Comparison of ENCODE assay signal across 1 cellular context in genomic region chr9:131503626-131504465, GRCh38.
A peak's percentile ranks its signal among the peaks of the same experiment; 100 is the strongest.
TF ChIP-seq lines count a peak whose summit lies in the region.

No MANE protein-coding gene starts in this region.

TF ChIP-seq in HEK293, 187 proteins besides CTCF, POLR2A, EP300 and RAD21 (continued from another document):
- TF ChIP-seq, protein P1, sequence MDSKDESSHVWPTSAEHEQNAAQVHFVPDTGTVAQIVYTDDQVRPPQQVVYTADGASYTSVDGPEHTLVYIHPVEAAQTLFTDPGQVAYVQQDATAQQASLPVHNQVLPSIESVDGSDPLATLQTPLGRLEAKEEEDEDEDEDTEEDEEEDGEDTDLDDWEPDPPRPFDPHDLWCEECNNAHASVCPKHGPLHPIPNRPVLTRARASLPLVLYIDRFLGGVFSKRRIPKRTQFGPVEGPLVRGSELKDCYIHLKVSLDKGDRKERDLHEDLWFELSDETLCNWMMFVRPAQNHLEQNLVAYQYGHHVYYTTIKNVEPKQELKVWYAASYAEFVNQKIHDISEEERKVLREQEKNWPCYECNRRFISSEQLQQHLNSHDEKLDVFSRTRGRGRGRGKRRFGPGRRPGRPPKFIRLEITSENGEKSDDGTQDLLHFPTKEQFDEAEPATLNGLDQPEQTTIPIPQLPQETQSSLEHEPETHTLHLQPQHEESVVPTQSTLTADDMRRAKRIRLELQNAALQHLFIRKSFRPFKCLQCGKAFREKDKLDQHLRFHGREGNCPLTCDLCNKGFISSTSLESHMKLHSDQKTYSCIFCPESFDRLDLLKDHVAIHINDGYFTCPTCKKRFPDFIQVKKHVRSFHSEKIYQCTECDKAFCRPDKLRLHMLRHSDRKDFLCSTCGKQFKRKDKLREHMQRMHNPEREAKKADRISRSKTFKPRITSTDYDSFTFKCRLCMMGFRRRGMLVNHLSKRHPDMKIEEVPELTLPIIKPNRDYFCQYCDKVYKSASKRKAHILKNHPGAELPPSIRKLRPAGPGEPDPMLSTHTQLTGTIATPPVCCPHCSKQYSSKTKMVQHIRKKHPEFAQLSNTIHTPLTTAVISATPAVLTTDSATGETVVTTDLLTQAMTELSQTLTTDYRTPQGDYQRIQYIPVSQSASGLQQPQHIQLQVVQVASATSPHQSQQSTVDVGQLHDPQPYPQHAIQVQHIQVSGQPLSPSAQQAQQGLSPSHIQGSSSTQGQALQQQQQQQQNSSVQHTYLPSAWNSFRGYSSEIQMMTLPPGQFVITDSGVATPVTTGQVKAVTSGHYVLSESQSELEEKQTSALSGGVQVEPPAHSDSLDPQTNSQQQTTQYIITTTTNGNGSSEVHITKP (tag by site-specific recombination; IDR thresholded peaks at IDR 0.05): peak; percentile 15; the same call in 1 of the 2 replicates
- TF ChIP-seq BCL11A (tag by site-specific recombination; IDR thresholded peaks at IDR 0.05; ENCODE audit: low read depth) (no peak), ZNF76 (tag by site-specific recombination; IDR thresholded peaks at IDR 0.05; ENCODE audit: borderline replicate concordance, low read depth) (peak; percentile 30; the same call in 1 of the 2 replicates), ZNF600 (tag by site-specific recombination; IDR thresholded peaks at IDR 0.05) (peak; percentile 59; the same call in 1 of the 2 replicates), ZNF214 (tag by site-specific recombination; IDR thresholded peaks at IDR 0.05; ENCODE audit: borderline replicate concordance) (no peak), ZBTB21 (tag by site-specific recombination; IDR thresholded peaks at IDR 0.05) (no peak), MZF1 (tag by site-specific recombination; IDR thresholded peaks at IDR 0.05; ENCODE audit: borderline replicate concordance) (peak; percentile 61; the same call in 1 of the 2 replicates), ZNF626 (tag by site-specific recombination; IDR thresholded peaks at IDR 0.05) (no peak), ZBTB8A (tag by site-specific recombination; IDR thresholded peaks at IDR 0.05) (peak; percentile 48), ZNF341 (tag by site-specific recombination; IDR thresholded peaks at IDR 0.05; ENCODE audit: low read depth) (no peak), ZNF155 (tag by site-specific recombination; IDR thresholded peaks at IDR 0.05) (no peak), PRDM1 (tag by site-specific recombination; IDR thresholded peaks at IDR 0.05) (peak; percentile 64; the same call in 1 of the 2 replicates), WT1 (tag by site-specific recombination; IDR thresholded peaks at IDR 0.05) (no peak), ZFP41 (tag by site-specific recombination; IDR thresholded peaks at IDR 0.05; ENCODE audit: borderline replicate concordance) (no peak), ZNF423 (tag by site-specific recombination; IDR thresholded peaks at IDR 0.05) (peak; percentile 42; the same call in 1 of the 2 replicates), PRDM4 (tag by site-specific recombination; IDR thresholded peaks at IDR 0.05) (no peak), OSR2 (tag by site-specific recombination; IDR thresholded peaks at IDR 0.05) (0 out of 2 replicates have a peak, but pooled peaks have one; percentile 7), ZNF184 (tag by site-specific recombination; IDR thresholded peaks at IDR 0.05) (no peak), ZNF664 (tag by site-specific recombination; IDR thresholded peaks at IDR 0.05) (no peak), ZNF202 (tag by site-specific recombination; IDR thresholded peaks at IDR 0.05; ENCODE audit: borderline replicate concordance) (no peak), ZNF2 (tag by site-specific recombination; IDR thresholded peaks at IDR 0.05) (no peak), ZNF138 (tag by site-specific recombination; IDR thresholded peaks at IDR 0.05; ENCODE audit: borderline replicate concordance) (no peak)
- TF ChIP-seq, protein P2, sequence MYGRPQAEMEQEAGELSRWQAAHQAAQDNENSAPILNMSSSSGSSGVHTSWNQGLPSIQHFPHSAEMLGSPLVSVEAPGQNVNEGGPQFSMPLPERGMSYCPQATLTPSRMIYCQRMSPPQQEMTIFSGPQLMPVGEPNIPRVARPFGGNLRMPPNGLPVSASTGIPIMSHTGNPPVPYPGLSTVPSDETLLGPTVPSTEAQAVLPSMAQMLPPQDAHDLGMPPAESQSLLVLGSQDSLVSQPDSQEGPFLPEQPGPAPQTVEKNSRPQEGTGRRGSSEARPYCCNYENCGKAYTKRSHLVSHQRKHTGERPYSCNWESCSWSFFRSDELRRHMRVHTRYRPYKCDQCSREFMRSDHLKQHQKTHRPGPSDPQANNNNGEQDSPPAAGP (tag by site-specific recombination; IDR thresholded peaks at IDR 0.05): no peak
- TF ChIP-seq, protein P3, sequence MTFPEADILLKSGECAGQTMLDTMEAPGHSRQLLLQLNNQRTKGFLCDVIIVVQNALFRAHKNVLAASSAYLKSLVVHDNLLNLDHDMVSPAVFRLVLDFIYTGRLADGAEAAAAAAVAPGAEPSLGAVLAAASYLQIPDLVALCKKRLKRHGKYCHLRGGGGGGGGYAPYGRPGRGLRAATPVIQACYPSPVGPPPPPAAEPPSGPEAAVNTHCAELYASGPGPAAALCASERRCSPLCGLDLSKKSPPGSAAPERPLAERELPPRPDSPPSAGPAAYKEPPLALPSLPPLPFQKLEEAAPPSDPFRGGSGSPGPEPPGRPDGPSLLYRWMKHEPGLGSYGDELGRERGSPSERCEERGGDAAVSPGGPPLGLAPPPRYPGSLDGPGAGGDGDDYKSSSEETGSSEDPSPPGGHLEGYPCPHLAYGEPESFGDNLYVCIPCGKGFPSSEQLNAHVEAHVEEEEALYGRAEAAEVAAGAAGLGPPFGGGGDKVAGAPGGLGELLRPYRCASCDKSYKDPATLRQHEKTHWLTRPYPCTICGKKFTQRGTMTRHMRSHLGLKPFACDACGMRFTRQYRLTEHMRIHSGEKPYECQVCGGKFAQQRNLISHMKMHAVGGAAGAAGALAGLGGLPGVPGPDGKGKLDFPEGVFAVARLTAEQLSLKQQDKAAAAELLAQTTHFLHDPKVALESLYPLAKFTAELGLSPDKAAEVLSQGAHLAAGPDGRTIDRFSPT (tag by site-specific recombination; IDR thresholded peaks at IDR 0.05): no peak
- TF ChIP-seq, protein P4, sequence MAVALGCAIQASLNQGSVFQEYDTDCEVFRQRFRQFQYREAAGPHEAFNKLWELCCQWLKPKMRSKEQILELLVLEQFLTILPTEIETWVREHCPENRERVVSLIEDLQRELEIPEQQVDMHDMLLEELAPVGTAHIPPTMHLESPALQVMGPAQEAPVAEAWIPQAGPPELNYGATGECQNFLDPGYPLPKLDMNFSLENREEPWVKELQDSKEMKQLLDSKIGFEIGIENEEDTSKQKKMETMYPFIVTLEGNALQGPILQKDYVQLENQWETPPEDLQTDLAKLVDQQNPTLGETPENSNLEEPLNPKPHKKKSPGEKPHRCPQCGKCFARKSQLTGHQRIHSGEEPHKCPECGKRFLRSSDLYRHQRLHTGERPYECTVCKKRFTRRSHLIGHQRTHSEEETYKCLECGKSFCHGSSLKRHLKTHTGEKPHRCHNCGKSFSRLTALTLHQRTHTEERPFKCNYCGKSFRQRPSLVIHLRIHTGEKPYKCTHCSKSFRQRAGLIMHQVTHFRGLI (tag by site-specific recombination; IDR thresholded peaks at IDR 0.05): no peak
- TF ChIP-seq, protein P5, sequence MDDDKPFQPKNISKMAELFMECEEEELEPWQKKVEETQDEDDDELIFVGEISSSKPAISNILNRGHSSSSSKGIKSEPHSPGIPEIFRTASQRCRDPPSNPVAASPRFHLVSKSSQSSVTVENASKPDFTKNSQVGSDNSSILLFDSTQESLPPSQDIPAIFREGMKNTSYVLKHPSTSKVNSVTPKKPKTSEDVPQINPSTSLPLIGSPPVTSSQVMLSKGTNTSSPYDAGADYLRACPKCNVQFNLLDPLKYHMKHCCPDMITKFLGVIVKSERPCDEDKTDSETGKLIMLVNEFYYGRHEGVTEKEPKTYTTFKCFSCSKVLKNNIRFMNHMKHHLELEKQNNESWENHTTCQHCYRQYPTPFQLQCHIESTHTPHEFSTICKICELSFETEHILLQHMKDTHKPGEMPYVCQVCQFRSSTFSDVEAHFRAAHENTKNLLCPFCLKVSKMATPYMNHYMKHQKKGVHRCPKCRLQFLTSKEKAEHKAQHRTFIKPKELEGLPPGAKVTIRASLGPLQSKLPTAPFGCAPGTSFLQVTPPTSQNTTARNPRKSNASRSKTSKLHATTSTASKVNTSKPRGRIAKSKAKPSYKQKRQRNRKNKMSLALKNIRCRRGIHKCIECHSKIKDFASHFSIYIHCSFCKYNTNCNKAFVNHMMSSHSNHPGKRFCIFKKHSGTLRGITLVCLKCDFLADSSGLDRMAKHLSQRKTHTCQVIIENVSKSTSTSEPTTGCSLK (tag by site-specific recombination; IDR thresholded peaks at IDR 0.05): no peak
